ENCODE assay signal across 8 cellular contexts in the genomic region with DNA sequence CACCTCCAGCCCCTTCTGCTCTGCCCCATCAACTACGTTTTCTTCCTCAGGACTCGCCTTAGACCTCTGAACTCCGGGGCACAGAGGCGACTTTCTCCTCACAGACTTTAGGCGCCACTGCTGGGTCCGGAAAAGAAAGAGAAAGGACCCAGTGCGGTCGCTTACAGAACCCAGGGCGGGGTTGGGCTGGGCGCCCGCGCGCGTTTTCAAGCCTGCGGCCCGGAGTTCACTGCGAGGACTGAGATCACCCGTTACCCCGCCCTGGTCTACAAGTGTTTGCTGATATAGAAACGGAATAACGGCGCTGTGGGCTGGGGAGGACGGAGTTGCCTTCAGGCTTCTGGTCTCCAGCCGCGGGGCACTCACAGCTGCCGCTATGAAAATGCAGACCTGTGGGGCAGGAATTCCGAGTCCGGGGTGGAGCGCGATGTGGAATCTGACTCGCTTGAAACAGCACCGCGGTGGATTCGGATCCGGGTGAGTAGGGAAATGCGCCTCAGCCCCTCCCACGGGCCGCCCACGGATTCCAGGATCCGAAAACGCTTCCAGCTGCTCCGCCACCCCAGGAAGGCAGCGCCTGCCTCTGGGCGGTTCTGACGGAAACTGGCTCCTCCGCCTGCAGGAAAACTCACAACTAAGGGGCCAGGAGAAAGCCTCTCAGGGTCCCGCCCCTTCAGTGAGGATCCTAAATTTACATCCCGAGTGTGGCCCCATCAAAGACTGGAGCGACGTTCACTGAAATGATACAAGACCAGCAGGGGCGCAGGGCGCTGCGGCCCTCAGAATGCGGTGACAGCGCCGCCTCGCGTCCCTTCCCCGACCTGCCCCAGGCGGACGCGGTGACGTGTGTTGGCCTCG. TPM values are rescaled to one million over a fixed set of nuclear protein-coding genes. Genes with fewer than 3 reads are reported as not detected.
DNase-seq lines count a peak whose midpoint lies in the region; ATAC-seq lines count a peak whose summit lies in the region.

No MANE protein-coding gene starts in this region.

- ATAC-seq in GM19035 (IDR thresholded peaks at IDR 0.05; ENCODE audit: unreplicated experiment), result peak; percentile 61
- peak; percentile 61 for ATAC-seq in HG03342 (IDR thresholded peaks at IDR 0.05; ENCODE audit: unreplicated experiment)

- DNase-seq in Ammon's horn (ENCODE audit: low spot score) (peak; percentile 92), NCI-H748 treated with DMSO at 0.1 percent for 48 hours (lab: John Stamatoyannopoulos, UW) (peak; percentile 65), lung microvascular endothelial cell (ENCODE audit: low read depth in 2 of 2) (peak; percentile 94)
- peak; percentile 50 to 77 for DNase-seq in activated CD8-positive, alpha-beta memory T cell treated with anti-CD3 and anti-CD28 coated beads for 1 hour (ENCODE audit: extremely low read depth in 1 of 2, low read depth in 1 of 2)
- DNase-seq in effector CD8-positive, alpha-beta T cell (lab: John Stamatoyannopoulos, UW), result peak; percentile 75
- peak; percentile 63 to 70 (median 66) for DNase-seq in stimulated activated CD4-positive, alpha-beta T cell treated with anti-CD3 and anti-CD28 coated beads, TNF-alpha, amount 100 ng/mL, for 4 hours (ENCODE audit: low read depth in 3 of 3)

RNA-seq across cellular contexts. Expression of a gene that starts 29.4 kb away (rescaled TPM):
- 7.4 and 10.5 TPM in 2 replicates for total RNA-seq in lung microvascular endothelial cell

Comparison
In these comparisons a context has a peak if more than half of its experiments do, and no peak if none do; other contexts are left out.
1. Peak in every context shown above with its lines: DNase-seq and ATAC-seq.